ENCODE assay signal across 1 cellular context in the genomic region with DNA sequence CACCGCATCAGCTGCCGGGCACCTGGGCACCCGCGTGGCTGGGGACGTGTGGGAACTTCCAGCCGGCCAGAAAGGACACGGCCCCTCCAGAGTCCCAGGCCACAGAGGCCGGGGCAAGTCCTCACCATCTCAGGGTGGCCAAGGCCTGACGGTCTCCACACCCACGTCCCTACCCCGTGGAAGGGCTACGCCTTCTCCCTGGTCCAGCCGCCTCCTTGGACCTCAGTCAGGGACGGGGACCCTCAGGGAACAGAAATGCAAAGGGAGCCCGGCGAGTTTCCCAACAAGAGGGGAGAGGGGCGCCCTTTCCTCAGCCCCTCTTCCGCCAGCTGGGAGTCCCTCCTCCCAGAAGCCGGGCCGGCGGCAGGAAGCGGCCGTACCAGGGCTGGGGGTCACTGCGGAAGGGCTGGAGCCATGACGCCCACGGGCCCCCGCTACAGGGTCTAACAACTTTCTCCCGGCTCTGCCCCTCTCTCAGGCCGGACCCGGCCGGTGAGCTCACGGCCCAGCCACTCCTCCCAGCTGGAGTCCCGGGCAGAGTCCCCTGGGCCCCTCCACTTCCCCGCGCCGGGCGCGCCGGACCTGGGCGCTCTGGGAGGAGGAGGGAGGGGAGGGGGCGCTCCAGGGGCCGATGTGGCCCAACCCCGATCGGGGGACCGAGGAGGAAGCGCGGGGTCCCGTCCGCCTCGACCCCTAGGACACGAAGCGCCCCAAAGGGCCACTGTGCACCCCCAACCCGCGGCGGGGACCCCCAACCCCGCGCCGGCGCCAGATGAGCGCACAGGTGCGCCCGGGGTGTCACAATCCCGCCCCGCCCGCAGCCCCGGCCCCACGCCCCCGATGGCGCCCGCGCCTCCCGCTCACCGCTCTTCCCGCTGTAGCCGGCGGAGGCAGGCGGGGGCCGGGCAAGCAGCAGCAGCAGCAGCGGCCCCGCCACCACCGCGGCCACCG.
TF ChIP-seq lines count a peak whose summit lies in the region.

No MANE protein-coding gene starts in this region.

TF ChIP-seq in liver, 16 proteins besides CTCF, POLR2A, EP300 and RAD21 (continued from another document):
- TF ChIP-seq, protein P1, sequence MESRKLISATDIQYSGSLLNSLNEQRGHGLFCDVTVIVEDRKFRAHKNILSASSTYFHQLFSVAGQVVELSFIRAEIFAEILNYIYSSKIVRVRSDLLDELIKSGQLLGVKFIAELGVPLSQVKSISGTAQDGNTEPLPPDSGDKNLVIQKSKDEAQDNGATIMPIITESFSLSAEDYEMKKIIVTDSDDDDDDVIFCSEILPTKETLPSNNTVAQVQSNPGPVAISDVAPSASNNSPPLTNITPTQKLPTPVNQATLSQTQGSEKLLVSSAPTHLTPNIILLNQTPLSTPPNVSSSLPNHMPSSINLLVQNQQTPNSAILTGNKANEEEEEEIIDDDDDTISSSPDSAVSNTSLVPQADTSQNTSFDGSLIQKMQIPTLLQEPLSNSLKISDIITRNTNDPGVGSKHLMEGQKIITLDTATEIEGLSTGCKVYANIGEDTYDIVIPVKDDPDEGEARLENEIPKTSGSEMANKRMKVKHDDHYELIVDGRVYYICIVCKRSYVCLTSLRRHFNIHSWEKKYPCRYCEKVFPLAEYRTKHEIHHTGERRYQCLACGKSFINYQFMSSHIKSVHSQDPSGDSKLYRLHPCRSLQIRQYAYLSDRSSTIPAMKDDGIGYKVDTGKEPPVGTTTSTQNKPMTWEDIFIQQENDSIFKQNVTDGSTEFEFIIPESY (IDR thresholded peaks at IDR 0.05) = no peak
- TF ChIP-seq FOXA1 (IDR thresholded peaks at IDR 0.05) (no peak), GABPA (IDR thresholded peaks at IDR 0.05 in 1 of 2, conservative IDR thresholded peaks at IDR 0.05 in 1 of 2) (no peak), EGR1 (IDR thresholded peaks at IDR 0.05; ENCODE audit: low read depth in 2 of 2) (no peak), NR2F2 (IDR thresholded peaks at IDR 0.05) (no peak)
- TF ChIP-seq, protein P2, sequence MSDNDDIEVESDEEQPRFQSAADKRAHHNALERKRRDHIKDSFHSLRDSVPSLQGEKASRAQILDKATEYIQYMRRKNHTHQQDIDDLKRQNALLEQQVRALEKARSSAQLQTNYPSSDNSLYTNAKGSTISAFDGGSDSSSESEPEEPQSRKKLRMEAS (IDR thresholded peaks at IDR 0.05) = no peak
